In genomic region chr19:34428549-34429285, GRCh38 we compare ENCODE assay signal across 8 cellular contexts.
A peak's percentile ranks its signal among the peaks of the same experiment; 100 is the strongest.
DNase-seq lines count a peak whose midpoint lies in the region; ATAC-seq and TF ChIP-seq lines count a peak whose summit lies in the region.

No MANE protein-coding gene starts in this region.

- peak; percentile 56 for ATAC-seq in HG02840 (IDR thresholded peaks at IDR 0.05; ENCODE audit: low FRiP score, unreplicated experiment)

- TF ChIP-seq CTCF in retinal pigment epithelial cell (conservative IDR thresholded peaks at IDR 0.05; ENCODE audit: low read depth, low read length): no peak

- H3K27ac ChIP-seq in angular gyrus (ENCODE audit: low read depth, low read length): peak overlapping the region; percentile 82

- peak overlapping the region; percentile 97 for H3K4me3 ChIP-seq in retinal pigment epithelial cell (ENCODE audit: low read length)

- peak; percentile 15 for DNase-seq in stimulated activated CD4-positive, alpha-beta T cell treated with anti-CD3 and anti-CD28 coated beads, Interleukin-12 subunit alpha, Interleukin-12 subunit beta, amount 100 ng/mL, for 4 hours
- DNase-seq in stimulated activated CD4-positive, alpha-beta T cell treated with anti-CD3 and anti-CD28 coated beads, Interleukin-4, amount 100 ng/mL, for 1 hour: no peak
- DNase-seq in NOMO-1 treated with dmso at 0.1 percent for 144 hours (lab: John Stamatoyannopoulos, UW; ENCODE audit: unreplicated experiment) (peak; percentile 5), hippocampal formation (lab: John Stamatoyannopoulos, UW) (peak; percentile 26 to 40), retinal pigment epithelial cell (ENCODE audit: low read depth) (no peak), NCI-H2196 (lab: John Stamatoyannopoulos, UW; ENCODE audit: unreplicated experiment) (no peak)

Comparison
In these comparisons a context has a peak if more than half of its experiments do, and no peak if none do; other contexts are left out.
1. DNase-seq: peak in stimulated activated CD4-positive, alpha-beta T cell treated with anti-CD3 and anti-CD28 coated beads, Interleukin-12 subunit alpha, Interleukin-12 subunit beta, amount 100 ng/mL, for 4 hours (single experiment), NOMO-1 treated with dmso at 0.1 percent for 144 hours (single experiment) and hippocampal formation (2 of 2); none in stimulated activated CD4-positive, alpha-beta T cell treated with anti-CD3 and anti-CD28 coated beads, Interleukin-4, amount 100 ng/mL, for 1 hour (single experiment), retinal pigment epithelial cell (single experiment) and NCI-H2196 (single experiment).